8 cellular contexts compared by ENCODE assay signal in the genomic region with DNA sequence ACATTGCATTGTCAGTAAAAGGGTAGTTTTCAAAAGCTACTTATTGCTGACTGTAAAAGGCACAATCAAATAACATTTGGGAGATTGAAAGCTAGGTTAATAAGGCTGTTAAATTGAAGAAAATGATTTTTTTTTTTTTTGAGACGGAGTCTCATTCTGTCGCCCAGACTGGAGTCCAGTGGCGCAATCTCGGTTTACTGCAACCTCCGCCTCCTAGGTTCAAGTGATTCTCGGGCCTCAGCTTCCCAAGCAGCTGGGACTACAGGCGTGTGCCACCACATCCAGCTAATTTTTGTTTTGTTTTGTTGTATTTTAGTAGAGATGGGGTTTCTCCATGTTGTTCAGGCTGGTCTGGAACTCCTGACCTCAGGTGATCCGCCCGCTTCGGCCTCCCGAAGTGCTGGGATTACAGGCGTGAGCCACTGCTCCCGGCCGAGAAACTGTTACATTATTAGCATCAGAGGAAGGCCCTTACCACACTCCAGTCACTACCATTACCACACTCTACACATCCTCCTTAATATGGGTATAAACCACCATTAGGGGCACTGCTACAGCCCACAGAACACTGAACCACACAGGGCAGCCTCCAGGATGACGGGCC. TPM values are rescaled to one million over a fixed set of nuclear protein-coding genes. Genes with fewer than 3 reads are reported as not detected.
DNase-seq lines count a peak whose midpoint lies in the region; ATAC-seq and TF ChIP-seq lines count a peak whose summit lies in the region.

No MANE protein-coding gene starts in this region.

- H3K4me3 ChIP-seq in SU-DHL-6 (ENCODE audit: insufficient read depth, low read length, poor library complexity, severe bottlenecking): peak overlapping the region; percentile 87
- H3K4me3 ChIP-seq in fibroblast of the aortic adventitia (ENCODE audit: low read depth, low read length): peak overlapping the region; percentile 76
- H3K4me3 ChIP-seq in rectal smooth muscle tissue (ENCODE audit: low read length): peak overlapping the region; percentile 97

- peak overlapping the region; percentile 93 for H3K4me3 Mint-ChIP-seq in activated CD8-positive, alpha-beta memory T cell treated with anti-CD3 and anti-CD28 coated beads, Interleukin-2, amount 10 ng/mL, durations not matched to agents 7 days and 5 days

- no peaks in the 10 kb centered on the region for H3K27me3 ChIP-seq in SU-DHL-6 (ENCODE audit: low read length)
- no peaks in the 10 kb centered on the region for H3K27me3 ChIP-seq in rectal smooth muscle tissue (ENCODE audit: control insufficient read depth, insufficient read depth, low read length)

- H3K36me3 ChIP-seq in SU-DHL-6 (ENCODE audit: low read length) (peaks cover 36% of the 10 kb centered on the region), rectal smooth muscle tissue (ENCODE audit: control insufficient read depth, insufficient read depth, low read length) (no peaks in the 10 kb centered on the region)

- H3K27ac Mint-ChIP-seq in activated CD8-positive, alpha-beta memory T cell treated with anti-CD3 and anti-CD28 coated beads, Interleukin-2, amount 10 ng/mL, durations not matched to agents 7 days and 5 days: peak overlapping the region; percentile 100

- no peaks in the 10 kb centered on the region for H3K9me3 Mint-ChIP-seq in activated CD8-positive, alpha-beta memory T cell treated with anti-CD3 and anti-CD28 coated beads, Interleukin-2, amount 10 ng/mL, durations not matched to agents 7 days and 5 days (ENCODE audit: low read depth)

- DNase-seq in activated CD8-positive, alpha-beta memory T cell treated with anti-CD3 and anti-CD28 coated beads, Interleukin-2, amount 10 ng/mL, durations not matched to agents 7 days and 5 days: no peak
- DNase-seq in activated CD8-positive, alpha-beta memory T cell treated with anti-CD3 and anti-CD28 coated beads, Interleukin-2, amount 50 U/mL, for 48 hours: no peak
- DNase-seq in fibroblast of the aortic adventitia (ENCODE audit: low read depth): peak; percentile 15
- no peak for DNase-seq in cerebellar cortex (ENCODE audit: low spot score)
- DNase-seq in H4 (ENCODE audit: low spot score): no peak

- peak overlapping the region; percentile 46 for H2AFZ ChIP-seq in SU-DHL-6 (ENCODE audit: low read depth, low read length, severe bottlenecking)

- H3F3A ChIP-seq in SU-DHL-6 (ENCODE audit: insufficient read depth): peaks cover 18% of the 10 kb centered on the region; the same call in 1 of the 2 replicates

- peak overlapping the region; percentile 83 for H3K4me2 ChIP-seq in SU-DHL-6 (ENCODE audit: low read depth, low read length, poor library complexity, severe bottlenecking)

- TF ChIP-seq CTCF in SU-DHL-6 (IDR thresholded peaks at IDR 0.05; ENCODE audit: insufficient read depth, low read length, poor library complexity, severe bottlenecking): no peak
- no peak for TF ChIP-seq CTCF in fibroblast of the aortic adventitia (IDR thresholded peaks at IDR 0.05; ENCODE audit: insufficient read depth, low read length)

- H3K27me3 Mint-ChIP-seq in activated CD8-positive, alpha-beta memory T cell treated with anti-CD3 and anti-CD28 coated beads, Interleukin-2, amount 10 ng/mL, durations not matched to agents 7 days and 5 days: peaks cover 4% of the 10 kb centered on the region

- peaks cover 59% of the 10 kb centered on the region for H3K79me2 ChIP-seq in SU-DHL-6 (ENCODE audit: insufficient read depth, low read length)

- peaks cover 39% of the 10 kb centered on the region for H4K20me1 ChIP-seq in SU-DHL-6 (ENCODE audit: low read depth, low read length)

- no peaks in the 10 kb centered on the region for H3K9me3 ChIP-seq in SU-DHL-6 (ENCODE audit: insufficient read depth, low read length)

- peaks cover 29% of the 10 kb centered on the region for H3K36me3 Mint-ChIP-seq in activated CD8-positive, alpha-beta memory T cell treated with anti-CD3 and anti-CD28 coated beads, Interleukin-2, amount 10 ng/mL, durations not matched to agents 7 days and 5 days

- CTCF ChIA-PET in activated CD8-positive, alpha-beta memory T cell treated with anti-CD3 and anti-CD28 coated beads, Interleukin-2, amount 10 ng/mL, durations not matched to agents 7 days and 5 days (lab: Charles Lee): interaction anchor here (0.7 to 1.4 kb wide), 6 partner anchors 10 to 687 kb away, joined by 3 to 4 read pairs (median 3); no protein-coding TSS in a partner anchor

- H3K27ac ChIP-seq in SU-DHL-6 (ENCODE audit: low read depth, low read length): peak overlapping the region; percentile 89
- peak overlapping the region; percentile 98 for H3K27ac ChIP-seq in rectal smooth muscle tissue (ENCODE audit: low read depth, low read length)

- H3K9me2 ChIP-seq in SU-DHL-6 (replicated peaks; ENCODE audit: insufficient read depth, low read length): no peaks in the 10 kb centered on the region

- peak overlapping the region; percentile 86 for H3K9ac ChIP-seq in SU-DHL-6 (ENCODE audit: low read length)
- H3K9ac ChIP-seq in rectal smooth muscle tissue (ENCODE audit: low read length): peak overlapping the region; percentile 82

- peak; percentile 12 for ATAC-seq in activated CD8-positive, alpha-beta memory T cell treated with anti-CD3 and anti-CD28 coated beads, Interleukin-2, amount 10 ng/mL, durations not matched to agents 7 days and 5 days
- ATAC-seq in HG03159 (IDR thresholded peaks at IDR 0.05; ENCODE audit: unreplicated experiment): peak; percentile 14

- H3K4me1 Mint-ChIP-seq in activated CD8-positive, alpha-beta memory T cell treated with anti-CD3 and anti-CD28 coated beads, Interleukin-2, amount 10 ng/mL, durations not matched to agents 7 days and 5 days: peaks cover 40% of the 10 kb centered on the region

- H3K4me1 ChIP-seq in rectal smooth muscle tissue (ENCODE audit: control insufficient read depth, insufficient read depth, low read length): no peaks in the 10 kb centered on the region

RNA-seq across cellular contexts. Expression of a gene that starts 1.0 kb away (rescaled TPM):
- 10 to 100 TPM; 40.7 to 68.2 TPM for total RNA-seq in activated CD8-positive, alpha-beta memory T cell treated with anti-CD3 and anti-CD28 coated beads, Interleukin-2, amount 10 ng/mL, durations not matched to agents 7 days and 5 days
- 119 and 120 TPM in 2 replicates for total RNA-seq in fibroblast of the aortic adventitia (ENCODE audit: low replicate concordance)
- 146 and 147 TPM in 2 replicates for total RNA-seq in H4 (2014; rRNA removed; shearing (Covaris generic))

RNA-seq across cellular contexts. Expression of a gene that starts 45.7 kb away (rescaled TPM):
- not detected for total RNA-seq in activated CD8-positive, alpha-beta memory T cell treated with anti-CD3 and anti-CD28 coated beads, Interleukin-2, amount 10 ng/mL, durations not matched to agents 7 days and 5 days
- total RNA-seq in fibroblast of the aortic adventitia (ENCODE audit: low replicate concordance): 0.09 and 0.41 TPM in 2 replicates
- 0.12 TPM in 1 of 2 replicates, not detected in the other for total RNA-seq in H4 (2014; rRNA removed; shearing (Covaris generic))
